19 cellular contexts compared by ENCODE assay signal in genomic region chr6:43808412-43808811, GRCh38. TPM values are rescaled to one million over a fixed set of nuclear protein-coding genes. Genes with fewer than 3 reads are reported as not detected.
DNase-seq lines count a peak whose midpoint lies in the region; ATAC-seq, FAIRE-seq and TF ChIP-seq lines count a peak whose summit lies in the region.
"Had no signal": no experiment of that assay in that cellular context is flagged by ENCODE, and none has a peak within 500 bp of the region (broad histone marks: within the 10 kb centered on the region; RNA-seq: fewer than 3 reads in every experiment).

No MANE protein-coding gene starts in this region.

- H3K27ac ChIP-seq in astrocyte (ENCODE audit: low read depth, low read length): no peak overlapping the region
- H3K27ac ChIP-seq in psoas muscle: peak overlapping the region; percentile 86
- H3K27ac ChIP-seq in kidney (ENCODE audit: low read depth in 2 of 2, low read length in 2 of 2): no peak overlapping the region
- H3K27ac ChIP-seq: BLaER1, HL-60 had no signal

- H3K36me3 ChIP-seq in astrocyte (ENCODE audit: insufficient read depth, low read length): no peaks in the 10 kb centered on the region
- H3K36me3 ChIP-seq in psoas muscle (ENCODE audit: insufficient read depth in 1 of 2, low read depth in 1 of 2): no peaks in the 10 kb centered on the region
- H3K36me3 ChIP-seq in kidney (ENCODE audit: control insufficient read depth in 1 of 2, insufficient read depth in 2 of 2, low read length in 2 of 2): no peaks in the 10 kb centered on the region
- H3K36me3 ChIP-seq: BLaER1 had no signal

- H3K4me1 Mint-ChIP-seq in activated T-cell treated with anti-CD3 and anti-CD28 coated beads, Interleukin-2, amount 50 U/mL, for 72 hours (ENCODE audit: low read depth): peaks cover 9% of the 10 kb centered on the region
- peaks cover 12% of the 10 kb centered on the region for H3K4me1 Mint-ChIP-seq in astrocyte (ENCODE audit: low read depth, unreplicated experiment)

- H3K9ac ChIP-seq in astrocyte (ENCODE audit: low read length): no peak overlapping the region
- H3K9ac ChIP-seq in kidney (ENCODE audit: low read length in 2 of 2): no peak overlapping the region
- H3K9ac ChIP-seq: BLaER1 had no signal

- no peak overlapping the region for H3K4me3 Mint-ChIP-seq in activated T-cell treated with anti-CD3 and anti-CD28 coated beads, Interleukin-2, amount 50 U/mL, for 72 hours
- no peak overlapping the region for H3K4me3 Mint-ChIP-seq in astrocyte (ENCODE audit: unreplicated experiment)
- H3K4me3 Mint-ChIP-seq: CD14-positive monocyte, HFFc6 had no signal

- H3K36me3 Mint-ChIP-seq in activated T-cell treated with anti-CD3 and anti-CD28 coated beads, Interleukin-2, amount 50 U/mL, for 72 hours (ENCODE audit: insufficient read depth in 2 of 2): no peaks in the 10 kb centered on the region
- H3K36me3 Mint-ChIP-seq in astrocyte (ENCODE audit: low read depth, unreplicated experiment): no peaks in the 10 kb centered on the region
- H3K36me3 Mint-ChIP-seq: CD4-positive, alpha-beta memory T cell had no signal

- H3K27me3 ChIP-seq in astrocyte (ENCODE audit: insufficient read depth, low read length): peaks cover 11% of the 10 kb centered on the region
- H3K27me3 ChIP-seq in psoas muscle (ENCODE audit: insufficient read depth in 3 of 3, low read length in 2 of 3): no peaks in the 10 kb centered on the region
- H3K27me3 ChIP-seq: BLaER1 had no signal

- no peak for ATAC-seq in activated T-cell treated with anti-CD3 and anti-CD28 coated beads, Interleukin-2, amount 50 U/mL, for 72 hours (replicated peaks in 1 of 2)
- ATAC-seq in psoas muscle: no peak
- ATAC-seq: HCT116 had no signal

- 94 to 96% (median 96%) methylated on average over 7 of the region's 7 CpGs for WGBS in psoas muscle, 3 donors

- peak overlapping the region; percentile 45 for H3K27ac Mint-ChIP-seq in activated T-cell treated with anti-CD3 and anti-CD28 coated beads, Interleukin-2, amount 50 U/mL, for 72 hours
- H3K27ac Mint-ChIP-seq in astrocyte (ENCODE audit: unreplicated experiment): peak overlapping the region; percentile 11
- H3K27ac Mint-ChIP-seq: CD14-positive monocyte; CD4-positive, alpha-beta memory T cell; HFFc6 had no signal

- H3K27me3 Mint-ChIP-seq in activated T-cell treated with anti-CD3 and anti-CD28 coated beads, Interleukin-2, amount 50 U/mL, for 72 hours (ENCODE audit: low read depth): no peaks in the 10 kb centered on the region
- H3K27me3 Mint-ChIP-seq in astrocyte (ENCODE audit: low read depth, unreplicated experiment): peaks cover 48% of the 10 kb centered on the region

- no peaks in the 10 kb centered on the region for H3K9me3 Mint-ChIP-seq in activated T-cell treated with anti-CD3 and anti-CD28 coated beads, Interleukin-2, amount 50 U/mL, for 72 hours
- peaks cover 1% of the 10 kb centered on the region for H3K9me3 Mint-ChIP-seq in astrocyte (ENCODE audit: unreplicated experiment)
- H3K9me3 Mint-ChIP-seq: CD4-positive, alpha-beta memory T cell; HFFc6 had no signal

- no peaks in the 10 kb centered on the region for H4K20me1 ChIP-seq in astrocyte (ENCODE audit: insufficient read depth, low read length)
- H4K20me1 ChIP-seq: BLaER1 had no signal

- no peak overlapping the region for H3K4me2 ChIP-seq in astrocyte (ENCODE audit: low read length)

- DNase-seq in activated T-cell treated with anti-CD3 and anti-CD28 coated beads, Interleukin-2, amount 50 U/mL, for 72 hours: no peak
- DNase-seq in activated T-cell treated with anti-CD3 and anti-CD28 coated beads for 4 hours: no peak
- DNase-seq in astrocyte (ENCODE audit: low read depth): no peak
- no peak for DNase-seq in psoas muscle
- DNase-seq in kidney: no peak
- no peak for DNase-seq in NCI-H1436 (lab: John Stamatoyannopoulos, UW)
- DNase-seq in SW 1271 (lab: John Stamatoyannopoulos, UW): no peak
- DNase-seq: 8988T; Calu3; CD4-positive, alpha-beta memory T cell; DMS79 treated with DMSO at 0.1 percent for 48 hours; GOT3; H7; HFFc6; IMR-90 had no signal

- no peak for TF ChIP-seq CTCF in astrocyte (IDR thresholded peaks at IDR 0.05; ENCODE audit: insufficient read depth, low read depth, low read length)
- TF ChIP-seq CTCF in psoas muscle (IDR thresholded peaks at IDR 0.05): no peak
- TF ChIP-seq CTCF in kidney (IDR thresholded peaks at IDR 0.05; ENCODE audit: borderline replicate concordance, extremely low read depth, insufficient read depth): no peak

- FAIRE-seq in astrocyte (lab: Jason Lieb, UNC) (no peak), kidney (lab: Jason Lieb, UNC) (no peak)

- no peaks in the 10 kb centered on the region for H3K4me1 ChIP-seq in astrocyte (ENCODE audit: insufficient read depth, low read length)
- peaks cover 35% of the 10 kb centered on the region for H3K4me1 ChIP-seq in psoas muscle
- H3K4me1 ChIP-seq in kidney (ENCODE audit: control insufficient read depth in 1 of 2, insufficient read depth in 1 of 2, low read depth in 1 of 2, low read length in 2 of 2): peaks cover 31 to 45% of the 10 kb centered on the region in 2 donors

- no peaks in the 10 kb centered on the region for H3K79me2 ChIP-seq in astrocyte (ENCODE audit: insufficient read depth, low read length)

- intact Hi-C loops in psoas muscle (cut with DNase I) (no loop called here), kidney (cut with DNase I) (no loop called here)

- no peak overlapping the region for H2AFZ ChIP-seq in astrocyte (ENCODE audit: low read depth, low read length)

- H3K4me3 ChIP-seq in astrocyte (ENCODE audit: insufficient read depth, low read depth, low read length) (no peak overlapping the region), psoas muscle (no peak overlapping the region), kidney (ENCODE audit: low read length in 2 of 2) (no peak overlapping the region)
- H3K4me3 ChIP-seq: BLaER1 had no signal

- H3K9me3 ChIP-seq in astrocyte (ENCODE audit: insufficient read depth, low read depth, low read length): no peaks in the 10 kb centered on the region
- H3K9me3 ChIP-seq in psoas muscle: no peaks in the 10 kb centered on the region
- no peaks in the 10 kb centered on the region for H3K9me3 ChIP-seq in kidney (ENCODE audit: control insufficient read depth in 1 of 2, low read length in 2 of 2)
- H3K9me3 ChIP-seq: BLaER1 had no signal

RNA-seq across cellular contexts. Expression of gene VEGFA, which starts 38.4 kb away (rescaled TPM):
- total RNA-seq in activated T-cell treated with anti-CD3 and anti-CD28 coated beads, Interleukin-2, amount 50 U/mL, for 72 hours: 10 to 100 TPM; 65.2 to 67.1 TPM
- 144 and 154 TPM in 2 replicates for total RNA-seq in astrocyte
- 100 to 1,000 TPM; 132 to 345 (median 208) TPM for total RNA-seq in psoas muscle
- 100 to 1,000 TPM in 1 of 3 donors, 10 to 100 TPM in 2; 78.1 to 125 (median 88.3) TPM for polyA plus RNA-seq in psoas muscle
- 36.3 TPM for total RNA-seq in kidney
- 111 TPM for polyA plus RNA-seq in kidney (ENCODE audit: insufficient read depth, low read depth, low replicate concordance)
- polyA plus RNA-seq: CD4-positive, alpha-beta memory T cell had no signal
